In genomic region chr1:44785501-44786137, GRCh38 we compare ENCODE assay signal across 10 cellular contexts. TPM values are rescaled to one million over a fixed set of nuclear protein-coding genes. Genes with fewer than 3 reads are reported as not detected.
A peak's percentile ranks its signal among the peaks of the same experiment; 100 is the strongest.
DNase-seq lines count a peak whose midpoint lies in the region; ATAC-seq, FAIRE-seq and TF ChIP-seq lines count a peak whose summit lies in the region.
"Had no signal": no experiment of that assay in that cellular context is flagged by ENCODE, and none has a peak within 500 bp of the region (broad histone marks: within the 10 kb centered on the region; RNA-seq: fewer than 3 reads in every experiment).

No MANE protein-coding gene starts in this region.

- peak overlapping the region; percentile 66 for H3K4me3 Mint-ChIP-seq in stimulated activated naive CD8-positive, alpha-beta T cell treated with anti-CD3 and anti-CD28 coated beads, Interleukin-15, Interleukin-2, amounts not matched to agents 100 ng/mL and 50 ng/mL, for 24 hours
- H3K4me3 Mint-ChIP-seq in chondrocyte (ENCODE audit: unreplicated experiment) = peak overlapping the region; percentile 40
- peak overlapping the region; percentile 73 to 91 (median 80) for H3K4me3 Mint-ChIP-seq in naive B cell

- peaks cover 38% of the 10 kb centered on the region for H3K4me1 Mint-ChIP-seq in stimulated activated naive CD8-positive, alpha-beta T cell treated with anti-CD3 and anti-CD28 coated beads, Interleukin-15, Interleukin-2, amounts not matched to agents 100 ng/mL and 50 ng/mL, for 24 hours (ENCODE audit: low read depth)
- H3K4me1 Mint-ChIP-seq in chondrocyte (ENCODE audit: low read depth) (peaks cover 22% of the 10 kb centered on the region), naive B cell (peaks cover 19 to 33% (median 22%) of the 10 kb centered on the region in 3 donors)

- FAIRE-seq in D721Med (lab: Jason Lieb, UNC) = no peak

- no peaks in the 10 kb centered on the region for H3K27me3 Mint-ChIP-seq in stimulated activated naive CD8-positive, alpha-beta T cell treated with anti-CD3 and anti-CD28 coated beads, Interleukin-15, Interleukin-2, amounts not matched to agents 100 ng/mL and 50 ng/mL, for 24 hours
- H3K27me3 Mint-ChIP-seq in chondrocyte (ENCODE audit: low read depth) (no peaks in the 10 kb centered on the region), naive B cell (no peaks in the 10 kb centered on the region)

- DNase-seq in stimulated activated naive CD8-positive, alpha-beta T cell treated with anti-CD3 and anti-CD28 coated beads, Interleukin-15, Interleukin-2, amounts not matched to agents 100 U/mL and 50 U/mL, for 24 hours = no peak
- peak; percentile 55 for DNase-seq in chondrocyte (ENCODE audit: low spot score)
- no peak for DNase-seq in naive B cell
- DNase-seq in NCI-H187 treated with DMSO at 0.1 percent for 48 hours (lab: John Stamatoyannopoulos, UW) = no peak
- DNase-seq in D721Med (ENCODE audit: insufficient read length, low spot score) = no peak
- DNase-seq in NCI-H345 (lab: John Stamatoyannopoulos, UW) = no peak
- DNase-seq: NCI-H1694 treated with DMSO at 0.1 percent for 48 hours had no signal

- H3K27ac Mint-ChIP-seq in stimulated activated naive CD8-positive, alpha-beta T cell treated with anti-CD3 and anti-CD28 coated beads, Interleukin-15, Interleukin-2, amounts not matched to agents 100 ng/mL and 50 ng/mL, for 24 hours = peak overlapping the region; percentile 74
- H3K27ac Mint-ChIP-seq in chondrocyte (ENCODE audit: unreplicated experiment) (no peak overlapping the region), naive B cell (peak overlapping the region in 4 of 6 donors; percentile 69 to 95 (median 80))

- H3K9me3 Mint-ChIP-seq in stimulated activated naive CD8-positive, alpha-beta T cell treated with anti-CD3 and anti-CD28 coated beads, Interleukin-15, Interleukin-2, amounts not matched to agents 100 ng/mL and 50 ng/mL, for 24 hours = no peaks in the 10 kb centered on the region
- H3K9me3 Mint-ChIP-seq in chondrocyte (ENCODE audit: low read depth) = no peaks in the 10 kb centered on the region
- no peaks in the 10 kb centered on the region for H3K9me3 Mint-ChIP-seq in naive B cell

- no peak for ATAC-seq in stimulated activated naive CD8-positive, alpha-beta T cell treated with anti-CD3 and anti-CD28 coated beads, Interleukin-15, Interleukin-2, amounts not matched to agents 100 U/mL and 50 U/mL, for 24 hours
- ATAC-seq in naive B cell (ENCODE audit: low read depth in 2 of 2) = no peak
- no peak for ATAC-seq in GM18861 (IDR thresholded peaks at IDR 0.05; ENCODE audit: unreplicated experiment)

- peaks cover 15% of the 10 kb centered on the region for H3K36me3 Mint-ChIP-seq in stimulated activated naive CD8-positive, alpha-beta T cell treated with anti-CD3 and anti-CD28 coated beads, Interleukin-15, Interleukin-2, amounts not matched to agents 100 ng/mL and 50 ng/mL, for 24 hours (ENCODE audit: low read depth)
- H3K36me3 Mint-ChIP-seq in chondrocyte (ENCODE audit: low read depth) (peaks cover 6% of the 10 kb centered on the region), naive B cell (peaks cover 0 to 5% of the 10 kb centered on the region in 2 donors)

- TF ChIP-seq CTCF in chondrocyte (IDR thresholded peaks at IDR 0.05) = no peak
- TF ChIP-seq CTCF in D721Med (IDR thresholded peaks at IDR 0.05; ENCODE audit: insufficient read depth, missing control alignments) = no peak

RNA-seq across cellular contexts. Expression of gene BEST4, which starts 2.4 kb away (rescaled TPM):
- total RNA-seq in chondrocyte = 0.19 to 0.37 TPM (median 0.33 TPM) in 3 replicates
- polyA plus RNA-seq in naive B cell (ENCODE audit: low read depth in 6 of 6) = under 1 TPM in 1 of 6 donors, not detected in 5; 0.12 TPM
- total RNA-seq: H4 had no signal

RNA-seq across cellular contexts. Expression of gene RPS8, which starts 10.3 kb away (rescaled TPM):
- total RNA-seq in chondrocyte = 1,170 to 1,234 TPM (median 1,179 TPM) in 3 replicates
- 1,000 to 10,000 TPM in 5 of 6 donors, 100 to 1,000 TPM in 1; 896 to 1,302 (median 1,132) TPM for polyA plus RNA-seq in naive B cell (ENCODE audit: low read depth in 6 of 6)

RNA-seq across cellular contexts. Expression of gene PLK3, which starts 14.6 kb away (rescaled TPM):
- 24.2 to 30.0 TPM (median 29.0 TPM) in 3 replicates for total RNA-seq in chondrocyte
- polyA plus RNA-seq in naive B cell (ENCODE audit: low read depth in 6 of 6) = 1 to 10 TPM; 2.6 to 9.2 (median 5.0) TPM

RNA-seq across cellular contexts. Expression of gene DYNLT4, which starts 21.5 kb away (rescaled TPM):
- not detected in 3 replicates for total RNA-seq in chondrocyte
- polyA plus RNA-seq in naive B cell (ENCODE audit: low read depth in 6 of 6) = not detected

RNA-seq across cellular contexts. Expression of gene BTBD19, which starts 22.7 kb away (rescaled TPM):
- 43.4 to 46.5 TPM (median 44.1 TPM) in 3 replicates for total RNA-seq in chondrocyte
- under 1 TPM in 3 of 6 donors, not detected in 3; 0.09 to 0.57 (median 0.31) TPM for polyA plus RNA-seq in naive B cell (ENCODE audit: low read depth in 6 of 6)
